In the genomic region with DNA sequence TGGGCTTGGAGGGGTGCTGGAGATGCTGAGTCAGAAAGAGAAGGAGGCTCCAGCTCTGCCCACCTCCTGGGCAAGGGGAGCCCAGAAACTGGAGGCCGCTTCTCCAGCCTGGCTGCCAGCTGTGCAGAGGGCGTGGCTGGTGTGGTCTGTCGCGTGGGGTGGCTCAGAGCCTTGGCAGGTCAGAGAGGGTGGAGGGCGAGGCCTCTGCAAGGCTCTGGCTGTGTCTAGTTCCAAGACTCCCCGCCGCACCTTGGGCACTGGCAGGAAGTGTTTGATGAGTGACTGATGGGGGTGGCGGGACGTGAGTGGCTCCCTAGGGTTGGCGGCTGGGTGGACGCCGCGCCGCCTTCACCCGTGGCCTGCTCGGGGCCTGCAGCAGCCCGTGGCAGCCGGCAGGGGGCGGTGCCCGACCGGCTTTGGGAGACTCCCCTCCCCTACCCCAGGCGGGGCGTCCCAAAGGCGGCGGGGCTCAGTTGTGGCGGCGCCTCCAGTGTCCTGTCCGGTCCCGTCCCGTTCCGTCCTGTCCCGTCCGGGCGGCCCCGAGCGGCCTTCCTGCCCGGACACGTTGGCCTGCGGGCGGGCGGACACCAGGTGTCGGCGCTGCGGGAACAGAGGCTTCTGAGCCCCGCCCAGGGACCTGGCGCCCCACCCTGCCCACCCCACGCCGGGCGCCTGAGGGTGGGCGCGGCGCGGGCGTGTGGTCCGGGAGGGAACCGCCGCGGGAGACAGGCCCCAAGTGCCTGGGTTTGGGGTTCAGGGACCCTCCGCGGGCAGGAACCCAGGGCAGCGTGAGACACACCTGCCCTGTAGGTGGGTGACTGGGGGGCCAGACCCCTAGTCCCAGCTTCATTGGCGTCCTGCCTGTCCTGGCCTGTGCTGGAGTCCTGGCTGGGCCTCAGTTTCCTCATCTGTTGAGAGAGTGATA, we compare ENCODE assay signal across 8 cellular contexts. TPM values are rescaled to one million over a fixed set of nuclear protein-coding genes. Genes with fewer than 3 reads are reported as not detected.
A peak's percentile ranks its signal among the peaks of the same experiment; 100 is the strongest.
DNase-seq lines count a peak whose midpoint lies in the region; ATAC-seq and TF ChIP-seq lines count a peak whose summit lies in the region.

No MANE protein-coding gene starts in this region.

- no peaks in the 10 kb centered on the region for H3K9me3 Mint-ChIP-seq in naive B cell

- peak overlapping the region in 2 of 6 donors; percentile 47 to 91 for H3K27ac Mint-ChIP-seq in naive B cell

- peak overlapping the region; percentile 49 for H3K4me3 ChIP-seq in epithelial cell of proximal tubule (ENCODE audit: low read depth, low read length)

- peaks cover 8 to 9% (median 9%) of the 10 kb centered on the region in 3 donors for H3K4me1 Mint-ChIP-seq in naive B cell

- H3K4me3 Mint-ChIP-seq in naive B cell, result peak overlapping the region in 5 of 8 donors; percentile 9 to 88 (median 69)

- peaks cover 7 to 47% (median 39%) of the 10 kb centered on the region in 3 donors for H3K27me3 Mint-ChIP-seq in naive B cell

- peak; percentile 68 for TF ChIP-seq CTCF in GM10266 (IDR thresholded peaks at IDR 0.05; ENCODE audit: control insufficient read depth, insufficient read depth, low read depth, missing control alignments)
- peak; percentile 67 for TF ChIP-seq CTCF in epithelial cell of proximal tubule (conservative IDR thresholded peaks at IDR 0.05; ENCODE audit: low read depth, low read length)

- ATAC-seq in naive B cell (ENCODE audit: low read depth in 2 of 2) (peak; percentile 79 to 84), HG02840 (IDR thresholded peaks at IDR 0.05; ENCODE audit: low FRiP score, unreplicated experiment) (no peak)

- H3K36me3 Mint-ChIP-seq in naive B cell, result no peaks in the 10 kb centered on the region

- DNase-seq in GM10266 (ENCODE audit: extremely low spot score) (peak; percentile 81), NCI-H1048 (lab: John Stamatoyannopoulos, UW) (peak; percentile 47), epithelial cell of proximal tubule (ENCODE audit: low read depth) (no peak), naive B cell (peak; percentile 40), DMS79 treated with DMSO at 0.1 percent for 48 hours (lab: John Stamatoyannopoulos, UW) (no peak)
- peak; percentile 11 for DNase-seq in activated CD8-positive, alpha-beta memory T cell treated with anti-CD3 and anti-CD28 coated beads, Interleukin-2, amount 50 U/mL, for 1 hour (ENCODE audit: extremely low read depth)
- DNase-seq in stimulated activated CD8-positive, alpha-beta memory T cell treated with anti-CD3 and anti-CD28 coated beads, Interleukin-7, amount 100 ng/mL, for 48 hours (ENCODE audit: extremely low read depth in 1 of 2, low read depth in 1 of 2), result peak; percentile 22 to 36

RNA-seq across cellular contexts. Expression of a gene that starts 39.7 kb away (rescaled TPM):
- 18.0 and 32.1 TPM in 2 replicates for total RNA-seq in epithelial cell of proximal tubule
- not detected for polyA plus RNA-seq in naive B cell (ENCODE audit: low read depth in 6 of 6)

Comparison
In these comparisons a context has a peak if more than half of its experiments do, and no peak if none do; other contexts are left out.
1. DNase-seq: peak in GM10266 (single experiment), NCI-H1048 (single experiment), activated CD8-positive, alpha-beta memory T cell treated with anti-CD3 and anti-CD28 coated beads, Interleukin-2, amount 50 U/mL, for 1 hour (single experiment), naive B cell (single experiment) and stimulated activated CD8-positive, alpha-beta memory T cell treated with anti-CD3 and anti-CD28 coated beads, Interleukin-7, amount 100 ng/mL, for 48 hours (2 of 2); none in epithelial cell of proximal tubule (single experiment) and DMS79 treated with DMSO at 0.1 percent for 48 hours (single experiment).